In genomic region chr1:233364695-233365539, GRCh38 we compare ENCODE assay signal across 8 cellular contexts. TPM values are rescaled to one million over a fixed set of nuclear protein-coding genes. Genes with fewer than 3 reads are reported as not detected.
DNase-seq lines count a peak whose midpoint lies in the region; ATAC-seq, FAIRE-seq and TF ChIP-seq lines count a peak whose summit lies in the region.

No MANE protein-coding gene starts in this region.

- ATAC-seq in GM18502 (IDR thresholded peaks at IDR 0.05; ENCODE audit: poor library complexity, unreplicated experiment) (no peak), HG03378 (IDR thresholded peaks at IDR 0.05; ENCODE audit: unreplicated experiment) (no peak)

- H3K14ac ChIP-seq in neuronal stem cell (ENCODE audit: low read length) = no peak overlapping the region

- WGBS in neuronal stem cell (ENCODE audit: extremely low coverage in 2 of 2, insufficient read length in 2 of 2, insufficient replicate concordance in 1 of 2), 2 donors = no CpG with 5 or more reads among the region's 5 CpGs

- no peak overlapping the region for H4K8ac ChIP-seq in neuronal stem cell (ENCODE audit: low read depth, low read length)

- H3K4me1 ChIP-seq in neuronal stem cell (ENCODE audit: control insufficient read depth in 2 of 2, insufficient read depth in 1 of 2, low read depth in 1 of 2, low read length in 2 of 2) = no peaks in the 10 kb centered on the region

- H3K79me1 ChIP-seq in neuronal stem cell (ENCODE audit: low read depth, low read length) = no peaks in the 10 kb centered on the region

- H2BK12ac ChIP-seq in neuronal stem cell (ENCODE audit: low read length) = no peak overlapping the region

- H2AFZ ChIP-seq in neuronal stem cell (ENCODE audit: low read length) = no peak overlapping the region

- H3K27me3 ChIP-seq in bronchial epithelial cell (ENCODE audit: control insufficient read depth, insufficient read depth, low read length) (no peaks in the 10 kb centered on the region), neuronal stem cell (ENCODE audit: control insufficient read depth in 3 of 3, insufficient read depth in 3 of 3, low read depth in 1 of 3, low read length in 3 of 3) (peaks cover 0 to 20% (median 0%) of the 10 kb centered on the region in 3 experiments)

- H3K27ac ChIP-seq in neuronal stem cell (replicated peaks; ENCODE audit: low read length) = no peak overlapping the region

- no peak for FAIRE-seq in bronchial epithelial cell (lab: Jason Lieb, UNC)

- H3K36me3 ChIP-seq in bronchial epithelial cell (ENCODE audit: control insufficient read depth, insufficient read depth, low read length) = peaks cover 3% of the 10 kb centered on the region
- no peaks in the 10 kb centered on the region for H3K36me3 ChIP-seq in neuronal stem cell (replicated peaks in 1 of 2; ENCODE audit: control insufficient read depth in 2 of 2, insufficient read depth in 2 of 2, low read length in 2 of 2)

- TF ChIP-seq CTCF in LNCAP (IDR thresholded peaks at IDR 0.05) (peak; percentile 86), bronchial epithelial cell (IDR thresholded peaks at IDR 0.05; ENCODE audit: insufficient read depth, low read length, severe bottlenecking) (peak; percentile 38)

- H3K9me3 ChIP-seq in neuronal stem cell (replicated peaks in 1 of 2; ENCODE audit: control insufficient read depth in 2 of 2, insufficient read depth in 1 of 2, low read depth in 1 of 2, low read length in 2 of 2) = no peaks in the 10 kb centered on the region

- H3K4me2 ChIP-seq in neuronal stem cell (ENCODE audit: insufficient read depth, low read length, poor library complexity, severe bottlenecking) = no peak overlapping the region

- DNase-seq in EL = peak; percentile 9
- DNase-seq in bronchial epithelial cell (ENCODE audit: low read depth) = peak; percentile 21
- DNase-seq in neuronal stem cell (ENCODE audit: low spot score) = peak; percentile 4
- DNase-seq in activated CD4-positive, alpha-beta T cell treated with anti-CD3 and anti-CD28 coated beads for 4 hours = no peak
- DNase-seq in C1 segment of cervical spinal cord (lab: John Stamatoyannopoulos, UW) = no peak

- no peak overlapping the region for H2BK120ac ChIP-seq in neuronal stem cell (ENCODE audit: low read depth, low read length)

- no peak overlapping the region for H3K4ac ChIP-seq in neuronal stem cell (ENCODE audit: low read length)

- no peak overlapping the region for H3K4me3 ChIP-seq in bronchial epithelial cell (ENCODE audit: low read depth, low read length)
- no peak overlapping the region for H3K4me3 ChIP-seq in neuronal stem cell (ENCODE audit: low read length in 2 of 2)

- no peak overlapping the region for H2BK5ac ChIP-seq in neuronal stem cell (ENCODE audit: low read length)

- no peak overlapping the region for H3K23ac ChIP-seq in neuronal stem cell (ENCODE audit: low read depth, low read length, poor library complexity)

- H4K91ac ChIP-seq in neuronal stem cell (ENCODE audit: low read depth, low read length, poor library complexity) = no peak overlapping the region

- H3K18ac ChIP-seq in neuronal stem cell (ENCODE audit: low read length) = no peak overlapping the region

- no peak overlapping the region for H2AK5ac ChIP-seq in neuronal stem cell (ENCODE audit: low read depth, low read length)

- no peak overlapping the region for H3K9ac ChIP-seq in neuronal stem cell (ENCODE audit: low read depth, low read length, poor library complexity)

- H2BK15ac ChIP-seq in neuronal stem cell (ENCODE audit: low read length) = no peak overlapping the region

RNA-seq across cellular contexts. Expression of gene MAP3K21, which starts 37.4 kb away (rescaled TPM):
- total RNA-seq in bronchial epithelial cell = 6.6 and 6.9 TPM in 2 replicates
- polyA plus RNA-seq in neuronal stem cell (2013, experiment 1 of 2) = 2.8 TPM
- 3.0 TPM for polyA plus RNA-seq in neuronal stem cell (2013, experiment 2 of 2)

Comparison
In these comparisons a context has a peak if more than half of its experiments do, and no peak if none do; other contexts are left out.
1. DNase-seq: peak in EL (single experiment), bronchial epithelial cell (single experiment) and neuronal stem cell (single experiment); none in activated CD4-positive, alpha-beta T cell treated with anti-CD3 and anti-CD28 coated beads for 4 hours (0 of 2) and C1 segment of cervical spinal cord (0 of 14).